In the genomic region with DNA sequence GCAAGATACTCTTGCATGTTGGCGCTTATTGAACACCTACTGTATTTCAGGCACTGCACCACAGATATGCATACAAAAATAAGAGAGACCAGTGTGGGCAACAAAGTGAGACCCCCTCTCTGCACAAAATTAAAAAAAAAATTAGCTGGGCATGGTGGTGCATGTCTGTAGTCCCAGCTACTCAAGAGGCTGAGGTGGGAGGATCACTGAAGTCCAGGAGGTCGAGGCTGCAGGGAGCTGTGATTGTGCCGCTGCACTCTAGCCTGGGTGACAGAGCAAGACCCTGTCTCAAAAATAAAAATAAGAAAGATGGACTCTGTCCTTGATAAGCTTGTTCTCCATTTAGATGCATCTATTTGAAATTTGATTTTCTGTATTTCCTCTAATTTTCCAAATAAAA, we compare ENCODE assay signal across 11 cellular contexts. TPM values are rescaled to one million over a fixed set of nuclear protein-coding genes. Genes with fewer than 3 reads are reported as not detected.
DNase-seq lines count a peak whose midpoint lies in the region; ATAC-seq, FAIRE-seq and TF ChIP-seq lines count a peak whose summit lies in the region.
"Had no signal": no experiment of that assay in that cellular context is flagged by ENCODE, and none has a peak within 500 bp of the region (broad histone marks: within the 10 kb centered on the region; RNA-seq: fewer than 3 reads in every experiment).

No MANE protein-coding gene starts in this region.

- peaks cover 33% of the 10 kb centered on the region; the same call in 1 of the 2 replicates for H3K79me2 ChIP-seq in KMS-11 (ENCODE audit: insufficient read depth, low read depth)
- H3K79me2 ChIP-seq in GM12878 (ENCODE audit: control insufficient read depth, insufficient read depth, low read length), result peaks cover 1% of the 10 kb centered on the region
- H3K79me2 ChIP-seq in osteoblast (ENCODE audit: insufficient read depth, low read length), result peaks cover 29% of the 10 kb centered on the region

- no peak for TF ChIP-seq RAD21 in GM12878 (IDR thresholded peaks at IDR 0.05; ENCODE audit: insufficient read depth, low read depth, low read length)

- H3K9me3 Mint-ChIP-seq in CD4-positive, alpha-beta memory T cell, result no peaks in the 10 kb centered on the region
- H3K9me3 Mint-ChIP-seq in type B pancreatic cell, result no peaks in the 10 kb centered on the region
- H3K9me3 Mint-ChIP-seq: mesothelial cell of epicardium had no signal

- no peak for TF ChIP-seq CTCF in KMS-11 (conservative IDR thresholded peaks at IDR 0.05; ENCODE audit: low read depth, low read length)
- TF ChIP-seq CTCF in GM12878 (IDR thresholded peaks at IDR 0.05 in 2 of 3, conservative IDR thresholded peaks at IDR 0.05 in 1 of 3; ENCODE audit: control insufficient read depth in 2 of 3, extremely low read depth in 1 of 3, insufficient read depth in 1 of 3, low read depth in 3 of 3, low read length in 3 of 3), result no peak
- TF ChIP-seq CTCF in osteoblast (IDR thresholded peaks at IDR 0.05; ENCODE audit: extremely low read depth, low read depth, low read length), result no peak
- TF ChIP-seq CTCF in type B pancreatic cell (conservative IDR thresholded peaks at IDR 0.05), result no peak

- FAIRE-seq in GM12878 (lab: Jason Lieb, UNC), result no peak

- H4K20me1 ChIP-seq in KMS-11 (ENCODE audit: insufficient read depth), result no peaks in the 10 kb centered on the region
- H4K20me1 ChIP-seq in GM12878 (ENCODE audit: control insufficient read depth, insufficient read depth), result no peaks in the 10 kb centered on the region
- H4K20me1 ChIP-seq in osteoblast (ENCODE audit: insufficient read depth, low read length), result no peaks in the 10 kb centered on the region

- H3K4me2 ChIP-seq in KMS-11 (peak overlapping the region; percentile 87), GM12878 (ENCODE audit: control insufficient read depth, insufficient read depth) (peak overlapping the region; percentile 78), osteoblast (ENCODE audit: insufficient read depth, low read length) (peak overlapping the region; percentile 71)

- peaks cover 0 to 4% of the 10 kb centered on the region in 2 donors for H3K36me3 Mint-ChIP-seq in CD4-positive, alpha-beta memory T cell
- peaks cover 11% of the 10 kb centered on the region for H3K36me3 Mint-ChIP-seq in type B pancreatic cell

- POLR2A ChIA-PET in CD4-positive, alpha-beta memory T cell (lab: Charles Lee; ENCODE audit: partially characterized antibody), result interaction anchor here (1.1 to 3.2 kb wide), 3 partner anchors 8 to 21 kb away, joined by 3 to 26 read pairs (median 4); a partner anchor contains a TSS
- POLR2A ChIA-PET in GM12878 (lab: Charles Lee), result interaction anchor here (0.9 to 1.9 kb wide), 3 partner anchors 16 to 53 kb away, joined by 3 to 7 read pairs (median 3); no protein-coding TSS in a partner anchor

- peaks cover 17% of the 10 kb centered on the region for H3K4me1 ChIP-seq in CD4-positive, alpha-beta memory T cell (ENCODE audit: insufficient read depth, low read length)
- H3K4me1 ChIP-seq in KMS-11 (ENCODE audit: low read depth, poor library complexity, severe bottlenecking) (peaks cover 75% of the 10 kb centered on the region), GM12878 (ENCODE audit: control insufficient read depth, insufficient read depth, low read length) (peaks cover 27% of the 10 kb centered on the region), osteoblast (ENCODE audit: insufficient read depth, low read length) (peaks cover 8% of the 10 kb centered on the region)

- no TSS peak for BruUV-seq in GM12878 (replicated peaks; lab: Mats Ljungman, UMichigan)

- H3K9me3 ChIP-seq in CD4-positive, alpha-beta memory T cell (ENCODE audit: control insufficient read depth in 1 of 2, low read length in 2 of 2), result no peaks in the 10 kb centered on the region
- no peaks in the 10 kb centered on the region for H3K9me3 ChIP-seq in GM12878 (replicated peaks; ENCODE audit: control insufficient read depth, insufficient read depth, low read length)
- H3K9me3 ChIP-seq in osteoblast (ENCODE audit: low read depth, low read length), result no peaks in the 10 kb centered on the region
- H3K9me3 ChIP-seq: psoas muscle had no signal

- H3K4me1 Mint-ChIP-seq in CD4-positive, alpha-beta memory T cell, result peaks cover 17 to 44% (median 29%) of the 10 kb centered on the region in 4 donors
- peaks cover 21% of the 10 kb centered on the region for H3K4me1 Mint-ChIP-seq in type B pancreatic cell (ENCODE audit: unreplicated experiment)
- H3K4me1 Mint-ChIP-seq: mesothelial cell of epicardium had no signal

- H3K4me3 Mint-ChIP-seq in CD4-positive, alpha-beta memory T cell, result peak overlapping the region; percentile 77 to 91 (median 84)
- no peak overlapping the region for H3K4me3 Mint-ChIP-seq in type B pancreatic cell
- H3K4me3 Mint-ChIP-seq: mesothelial cell of epicardium had no signal

- H3K9ac ChIP-seq in KMS-11, result peak overlapping the region; percentile 70; the same call in 1 of the 2 replicates
- H3K9ac ChIP-seq in GM12878 (ENCODE audit: control insufficient read depth, insufficient read depth, low read length), result peak overlapping the region; percentile 39; the same call in 1 of the 2 replicates

- intact Hi-C loops in CD4-positive, alpha-beta memory T cell (cut with micrococcal nuclease), result loop anchor here (2.0 kb wide), 1 partner anchor 16 kb away; no protein-coding TSS in a partner anchor
- intact Hi-C loops in GM12878 (cut with micrococcal nuclease; ENCODE audit: unreplicated experiment), result no loop called here

- ATAC-seq in GM12878, result no peak; the same call in 2 of the 3 replicates
- no peak for ATAC-seq in HG03457 (IDR thresholded peaks at IDR 0.05; ENCODE audit: unreplicated experiment)
- no peak for ATAC-seq in GM19455 (IDR thresholded peaks at IDR 0.05; ENCODE audit: unreplicated experiment)

- RAD21 ChIA-PET in GM12878 (lab: Charles Lee; ENCODE audit: unreplicated experiment), result interaction anchor here (1.0 to 1.5 kb wide), 2 partner anchors 18 to 20 kb away, joined by 3 to 8 read pairs; a partner anchor contains a TSS

- H2AFZ ChIP-seq in KMS-11 (ENCODE audit: low read depth), result no peak overlapping the region
- no peak overlapping the region for H2AFZ ChIP-seq in GM12878 (ENCODE audit: control insufficient read depth, low read depth, low read length)
- H2AFZ ChIP-seq in osteoblast (ENCODE audit: low read length), result no peak overlapping the region

- no peak for TF ChIP-seq EP300 in GM12878 (IDR thresholded peaks at IDR 0.05; ENCODE audit: borderline replicate concordance in 1 of 2, control insufficient read depth in 1 of 2, low read depth in 2 of 2, low read length in 2 of 2)

- H3K4me3 ChIP-seq in CD4-positive, alpha-beta memory T cell (ENCODE audit: low read length in 2 of 2), result peak overlapping the region; percentile 43 to 46
- no peak overlapping the region for H3K4me3 ChIP-seq in KMS-11 (IDR thresholded peaks at IDR 0.05; ENCODE audit: insufficient read depth, low read depth, low read length)
- peak overlapping the region; percentile 23; the same call in 1 of the 2 replicates for H3K4me3 ChIP-seq in GM12878
- no peak overlapping the region for H3K4me3 ChIP-seq in osteoblast (ENCODE audit: insufficient read depth, low read length)

- TF ChIP-seq POLR2A in GM12878 (IDR thresholded peaks at IDR 0.05; ENCODE audit: low read depth, low read length), result no peak

- no peaks in the 10 kb centered on the region for H3K27me3 Mint-ChIP-seq in CD4-positive, alpha-beta memory T cell
- H3K27me3 Mint-ChIP-seq in type B pancreatic cell, result no peaks in the 10 kb centered on the region

- WGBS in GM12878 (ENCODE audit: insufficient coverage, insufficient replicate concordance, low lambda C conversion rate, missing lambda C conversion rate), result 67% methylated on average over 3 of the region's 3 CpGs

- SMC1A ChIA-PET in GM12878 (lab: Charles Lee; ENCODE audit: uncharacterized antibody, unreplicated experiment), result interaction anchor here (0.6 to 4.3 kb wide), 8 partner anchors 8 to 73 kb away, joined by 3 to 20 read pairs (median 4); no protein-coding TSS in a partner anchor

- H3K27ac ChIP-seq in CD4-positive, alpha-beta memory T cell (ENCODE audit: low read depth, low read length), result peak overlapping the region; percentile 47
- peak overlapping the region; percentile 98 for H3K27ac ChIP-seq in KMS-11
- H3K27ac ChIP-seq in GM12878 (ENCODE audit: control insufficient read depth, insufficient read depth), result peak overlapping the region; percentile 84
- H3K27ac ChIP-seq in osteoblast (ENCODE audit: low read depth, low read length), result no peak overlapping the region
- H3K27ac ChIP-seq: psoas muscle had no signal

- H3K27ac Mint-ChIP-seq in CD4-positive, alpha-beta memory T cell, result peak overlapping the region; percentile 62 to 95 (median 91)
- H3K27ac Mint-ChIP-seq in type B pancreatic cell, result no peak overlapping the region
- H3K27ac Mint-ChIP-seq: mesothelial cell of epicardium had no signal

- in situ Hi-C loops in GM12878 (cut with MboI), result no loop called here

- no peaks in the 10 kb centered on the region for H3K27me3 ChIP-seq in CD4-positive, alpha-beta memory T cell (ENCODE audit: insufficient read depth, low read length)
- H3K27me3 ChIP-seq in KMS-11 (ENCODE audit: insufficient read depth, low read depth) (no peaks in the 10 kb centered on the region), GM12878 (replicated peaks in 1 of 2; ENCODE audit: control insufficient read depth in 2 of 2, insufficient read depth in 2 of 2, low read length in 1 of 2) (no peaks in the 10 kb centered on the region), osteoblast (ENCODE audit: insufficient read depth, low read length) (no peaks in the 10 kb centered on the region)

- no peak for DNase-seq in CD4-positive, alpha-beta memory T cell
- DNase-seq in GM12878 (ENCODE audit: low read depth, low spot score) (no peak), osteoblast (ENCODE audit: insufficient read length, low spot score, missing footprints) (no peak), type B pancreatic cell (ENCODE audit: extremely low spot score, unreplicated experiment) (no peak)
- DNase-seq: NCI-H2171; psoas muscle; stimulated activated CD4-positive, alpha-beta T cell treated with anti-CD3 and anti-CD28 coated beads, Interleukin-2, amount 100 ng/mL, for 24 hours had no signal

- CTCF ChIA-PET in CD4-positive, alpha-beta memory T cell (lab: Charles Lee; ENCODE audit: partially characterized antibody), result interaction anchor here (1.0 to 1.9 kb wide), 4 partner anchors 8 to 31 kb away, joined by 3 to 10 read pairs (median 6); a partner anchor contains a TSS
- CTCF ChIA-PET in GM12878 (lab: Yijun Ruan, JAX), result interaction anchor here (1.1 to 4.1 kb wide), 6 partner anchors 9 to 241 kb away, joined by 5 to 30 read pairs (median 6); no protein-coding TSS in a partner anchor

- no peaks in the 10 kb centered on the region for H3K36me3 ChIP-seq in CD4-positive, alpha-beta memory T cell (ENCODE audit: insufficient read depth, low read length)
- no peaks in the 10 kb centered on the region for H3K36me3 ChIP-seq in KMS-11 (ENCODE audit: insufficient read depth)
- H3K36me3 ChIP-seq in GM12878 (ENCODE audit: control insufficient read depth in 2 of 2, insufficient read depth in 2 of 2, low read length in 1 of 2), result peaks cover 0 to 7% of the 10 kb centered on the region in 2 experiments; a peak in 1 of 4 replicates
- H3K36me3 ChIP-seq in osteoblast (ENCODE audit: insufficient read depth, low read length), result peaks cover 75% of the 10 kb centered on the region

RNA-seq across cellular contexts. Expression of a gene that starts 20.8 kb away (rescaled TPM):
- total RNA-seq in CD4-positive, alpha-beta memory T cell, result 10 to 100 TPM; 48.3 to 49.1 TPM
- polyA plus RNA-seq in CD4-positive, alpha-beta memory T cell, result 10 to 100 TPM; 19.0 to 28.8 TPM
- total RNA-seq in GM12878 (2013; cell fraction: nucleolus; rRNA removed), result 45.1 and 48.9 TPM in 2 replicates
- total RNA-seq in GM12878 (2014; rRNA removed), result 27.0 and 29.0 TPM in 2 replicates
- total RNA-seq in GM12878 (2014; rRNA removed; fragmentation: Illumina TruSeq; extraction: Trizol), result 29.0 and 31.4 TPM in 2 replicates
- total RNA-seq in GM12878 (2021), result 34.1 and 36.4 TPM in 2 replicates
- 7.7 TPM for polyA plus RNA-seq in GM12878 (2011; ENCODE audit: low read depth)
- 49.4 and 61.1 TPM in 2 replicates for polyA plus RNA-seq in GM12878 (2011; rRNA removed)
- polyA plus RNA-seq in GM12878 (2011; cell fraction: cytosol; rRNA removed), result 34.1 and 36.7 TPM in 2 replicates
- 22.9 and 30.8 TPM in 2 replicates for polyA plus RNA-seq in GM12878 (2011; cell fraction: nucleus; rRNA removed)
- polyA plus RNA-seq in GM12878 (2012), result 12.4 and 13.7 TPM in 2 replicates
- 20.2 and 24.7 TPM in 2 replicates for polyA plus RNA-seq in GM12878 (2014; fragmentation: Illumina TruSeq; extraction: Trizol)
- 1 to 10 TPM; 5.5 to 5.7 TPM for polyA plus RNA-seq in GM12878 (2014; fragmentation: Nextera tagmentation; extraction: Ambion mirVana)
- polyA plus RNA-seq in GM12878 (2014; rRNA removed), result 12.2 and 16.3 TPM in 2 replicates
- polyA plus RNA-seq in GM12878 (2016; fragmentation: Nextera tagmentation; extraction: Ambion mirVana), result 10 to 100 TPM; 14.4 to 14.6 TPM
- polyA minus RNA-seq in GM12878 (2011; rRNA and poly(A)+ RNA removed), result 171 and 274 TPM in 2 replicates
- polyA minus RNA-seq in GM12878 (2011; cell fraction: cytosol; rRNA and poly(A)+ RNA removed), result 61.7 and 81.0 TPM in 2 replicates
- 28.7 and 36.5 TPM in 2 replicates for polyA minus RNA-seq in GM12878 (2011; cell fraction: nucleus; rRNA and poly(A)+ RNA removed)
- total RNA-seq in osteoblast, result 35.5 and 41.5 TPM in 2 replicates
- total RNA-seq in type B pancreatic cell (ENCODE audit: low replicate concordance), result 54.2 and 63.1 TPM in 2 replicates

Comparison
In these comparisons a context has a peak if more than half of its experiments do, and no peak if none do; other contexts are left out.
1. H3K4me3 ChIP-seq: peak in CD4-positive, alpha-beta memory T cell (2 of 2) and GM12878 (single experiment); none in KMS-11 (single experiment) and osteoblast (single experiment).
2. Peak in every context shown above with its lines, with median percentiles within 50 percentile points of each other: H3K4me2 ChIP-seq.